Comparison of ENCODE assay signal across 14 cellular contexts in the genomic region with DNA sequence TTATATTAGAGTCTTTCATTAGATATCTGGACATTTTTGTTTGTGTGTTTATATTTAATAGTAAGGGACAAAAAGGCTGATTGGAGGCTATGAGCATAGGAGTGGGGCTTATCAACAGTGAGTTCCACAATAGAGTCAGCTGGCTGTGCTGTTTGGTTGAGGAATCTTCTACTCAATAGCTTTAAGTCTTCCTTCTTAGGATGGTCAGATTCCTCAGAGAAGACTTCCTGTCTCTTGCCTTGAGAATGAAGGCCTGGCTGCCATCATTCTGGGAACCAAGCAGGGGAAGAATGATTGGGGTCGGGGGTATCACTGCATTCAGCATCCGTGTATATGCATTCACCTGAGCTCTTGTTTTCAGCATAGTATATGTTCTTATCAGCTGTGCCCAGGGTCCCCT. TPM values are rescaled to one million over a fixed set of nuclear protein-coding genes. Genes with fewer than 3 reads are reported as not detected.
DNase-seq lines count a peak whose midpoint lies in the region; TF ChIP-seq lines count a peak whose summit lies in the region.
"Had no signal": no experiment of that assay in that cellular context is flagged by ENCODE, and none has a peak within 500 bp of the region (broad histone marks: within the 10 kb centered on the region; RNA-seq: fewer than 3 reads in every experiment).

No MANE protein-coding gene starts in this region.

- no peak for TF ChIP-seq POLR2A in testis (IDR thresholded peaks at IDR 0.05)

- DNase-seq in NT2/D1 (ENCODE audit: low read depth, low spot score) (peak; percentile 6), caudate nucleus (lab: John Stamatoyannopoulos, UW) (no peak), iPS-NIHi7 (ENCODE audit: extremely low spot score) (peak; percentile 12), substantia nigra (lab: John Stamatoyannopoulos, UW) (peak in 1 of 49 donors; percentile 13), SJCRH30 (no peak), testis (no peak), GM19238 (ENCODE audit: insufficient read length, low spot score) (no peak)
- DNase-seq: GF-D8, MM.1S, NCI-H1105, NCI-H1694 treated with DMSO at 0.1 percent for 48 hours, NCI-H748 treated with DMSO at 0.1 percent for 48 hours, SHP77 had no signal

- intact Hi-C loops in testis (cut with DNase I; ENCODE audit: low total_unique reads), result no loop called here

- peak overlapping the region; percentile 45 for H3K27ac ChIP-seq in caudate nucleus (ENCODE audit: low read depth, low read length)
- peak overlapping the region; percentile 23 for H3K27ac ChIP-seq in substantia nigra (ENCODE audit: low read depth, low read length, poor library complexity, severe bottlenecking)
- H3K27ac ChIP-seq in SJCRH30, result no peak overlapping the region
- H3K27ac ChIP-seq in testis, result peak overlapping the region in 1 of 2 donors; percentile 55

- 67 to 71% methylated on average over 2 of the region's 2 CpGs for WGBS in testis, 2 donors

- H3K4me1 ChIP-seq in NT2/D1 (ENCODE audit: insufficient read depth, insufficient read length) (no peaks in the 10 kb centered on the region), SJCRH30 (no peaks in the 10 kb centered on the region), testis (no peaks in the 10 kb centered on the region)

- H3K9me3 ChIP-seq in NT2/D1 (ENCODE audit: insufficient read depth, low read length) (no peaks in the 10 kb centered on the region), SJCRH30 (replicated peaks) (no peaks in the 10 kb centered on the region), testis (no peaks in the 10 kb centered on the region)

- H3K36me3 ChIP-seq in NT2/D1 (ENCODE audit: insufficient read depth, insufficient read length, low read length), result peaks cover 23% of the 10 kb centered on the region
- H3K36me3 ChIP-seq in SJCRH30, result peaks cover 23% of the 10 kb centered on the region
- H3K36me3 ChIP-seq in testis (ENCODE audit: low read depth, missing control alignments), result no peaks in the 10 kb centered on the region

- H3K4me3 ChIP-seq in NT2/D1 (ENCODE audit: insufficient read length, low read depth), result no peak overlapping the region
- H3K4me3 ChIP-seq in SJCRH30, result no peak overlapping the region
- no peak overlapping the region for H3K4me3 ChIP-seq in testis

- no peaks in the 10 kb centered on the region for H3K27me3 ChIP-seq in NT2/D1 (ENCODE audit: insufficient read depth, insufficient read length)
- no peaks in the 10 kb centered on the region for H3K27me3 ChIP-seq in SJCRH30
- H3K27me3 ChIP-seq in testis, result no peaks in the 10 kb centered on the region

- H3K9ac ChIP-seq in NT2/D1 (ENCODE audit: insufficient read length, low read depth), result no peak overlapping the region

- no peak for TF ChIP-seq CTCF in testis (IDR thresholded peaks at IDR 0.05)

RNA-seq across cellular contexts. Expression of a gene that starts 31.9 kb away (rescaled TPM):
- total RNA-seq in SJCRH30 (2014; rRNA removed; shearing (Covaris generic)), result 0.12 TPM in 1 of 2 replicates, not detected in the other
- 1 to 10 TPM; 6.8 to 7.5 TPM for total RNA-seq in testis
- polyA plus RNA-seq in testis (ENCODE audit: insufficient read depth, low read depth, low replicate concordance), result 24.1 TPM
- total RNA-seq: B cell had no signal

RNA-seq across cellular contexts. Expression of a gene that starts 35.1 kb away (rescaled TPM):
- total RNA-seq in SJCRH30 (2014; rRNA removed; shearing (Covaris generic)), result 36.1 and 39.8 TPM in 2 replicates
- 10 to 100 TPM; 51.1 to 51.7 TPM for total RNA-seq in testis
- 36.4 TPM for polyA plus RNA-seq in testis (ENCODE audit: insufficient read depth, low read depth, low replicate concordance)

Comparison
In these comparisons a context has a peak if more than half of its experiments do, and no peak if none do; other contexts are left out.
1. DNase-seq: peak in NT2/D1 (single experiment) and iPS-NIHi7 (single experiment); none in caudate nucleus (0 of 61), SJCRH30 (0 of 2), testis (single experiment) and GM19238 (single experiment).